Comparison of ENCODE assay signal across 13 cellular contexts in genomic region chr16:27226476-27226875, GRCh38. TPM values are rescaled to one million over a fixed set of nuclear protein-coding genes. Genes with fewer than 3 reads are reported as not detected.
DNase-seq lines count a peak whose midpoint lies in the region; ATAC-seq, FAIRE-seq and TF ChIP-seq lines count a peak whose summit lies in the region.
"Had no signal": no experiment of that assay in that cellular context is flagged by ENCODE, and none has a peak within 500 bp of the region (broad histone marks: within the 10 kb centered on the region; RNA-seq: fewer than 3 reads in every experiment).

No MANE protein-coding gene starts in this region.

- H4K20me1 ChIP-seq in BLaER1 (no peaks in the 10 kb centered on the region), DND-41 (ENCODE audit: insufficient read depth, low read length) (peaks cover 3% of the 10 kb centered on the region)

- FAIRE-seq in urothelium cell line (lab: Jason Lieb, UNC) = no peak

- H3K36me3 ChIP-seq in BLaER1 (peaks cover 20% of the 10 kb centered on the region), DND-41 (ENCODE audit: insufficient read depth, low read length) (peaks cover 89% of the 10 kb centered on the region), RWPE2 (ENCODE audit: low read depth) (peaks cover 11% of the 10 kb centered on the region; the same call in 1 of the 2 replicates)

- H3K4me1 ChIP-seq in BLaER1 (peaks cover 98% of the 10 kb centered on the region), DND-41 (ENCODE audit: insufficient read depth, low read length) (no peaks in the 10 kb centered on the region), RWPE2 (ENCODE audit: insufficient read depth, poor library complexity, severe bottlenecking) (peaks cover 7% of the 10 kb centered on the region)

- no peaks in the 10 kb centered on the region for H3K9me3 Mint-ChIP-seq in immature natural killer cell

- H3K79me2 ChIP-seq in DND-41 (ENCODE audit: insufficient read depth, low read length) = peaks cover 8% of the 10 kb centered on the region

- no peak overlapping the region for H2AFZ ChIP-seq in DND-41 (ENCODE audit: low read depth, low read length)

- H3K4me2 ChIP-seq in BLaER1 (peak overlapping the region; percentile 89), DND-41 (ENCODE audit: insufficient read depth, low read length) (no peak overlapping the region)

- H3K4me3 ChIP-seq in BLaER1 = no peak overlapping the region
- H3K4me3 ChIP-seq in DND-41 (ENCODE audit: low read depth in 1 of 2, low read length in 2 of 2) = no peak overlapping the region
- H3K4me3 ChIP-seq in RWPE2 (ENCODE audit: severe bottlenecking) = no peak overlapping the region

- peak overlapping the region; percentile 67 to 94 (median 82) for H3K27ac Mint-ChIP-seq in immature natural killer cell

- no peak for ATAC-seq in DND-41 (ENCODE audit: insufficient read depth, low read depth)
- ATAC-seq in RWPE2 (ENCODE audit: low read depth) = peak; percentile 49

- no peak for DNase-seq in DND-41
- peak; percentile 73 for DNase-seq in RWPE2 (ENCODE audit: low spot score)
- no peak for DNase-seq in immature natural killer cell
- DNase-seq in hepatic stellate cell (ENCODE audit: low spot score) = no peak
- no peak for DNase-seq in occipital lobe (lab: John Stamatoyannopoulos, UW)
- DNase-seq in NCI-H524 treated with DMSO at 0.1 percent for 48 hours (lab: John Stamatoyannopoulos, UW) = no peak
- no peak for DNase-seq in urothelium cell line (ENCODE audit: low spot score)
- DNase-seq: activated T-cell treated with anti-CD3 and anti-CD28 coated beads for 4 hours, brain microvascular endothelial cell, HCEC 1CT, KBM-7 had no signal

- H3K27ac ChIP-seq in BLaER1 = peak overlapping the region; percentile 86
- peak overlapping the region; percentile 36; the same call in 1 of the 2 replicates for H3K27ac ChIP-seq in DND-41 (ENCODE audit: low read length)
- no peak overlapping the region for H3K27ac ChIP-seq in RWPE2 (ENCODE audit: poor library complexity, severe bottlenecking)
- H3K27ac ChIP-seq: brain microvascular endothelial cell, C4-2B had no signal

- H3K4me3 Mint-ChIP-seq in immature natural killer cell = peak overlapping the region; percentile 34 to 71 (median 49)

- peaks cover 32 to 35% of the 10 kb centered on the region in 2 donors for H3K4me1 Mint-ChIP-seq in immature natural killer cell

- H3K9me3 ChIP-seq in BLaER1 (no peaks in the 10 kb centered on the region), DND-41 (ENCODE audit: insufficient read depth, low read length, severe bottlenecking) (no peaks in the 10 kb centered on the region), RWPE2 (ENCODE audit: severe bottlenecking) (no peaks in the 10 kb centered on the region)

- H3K27me3 ChIP-seq in BLaER1 (no peaks in the 10 kb centered on the region), DND-41 (ENCODE audit: insufficient read depth, low read length, poor library complexity) (no peaks in the 10 kb centered on the region), RWPE2 (ENCODE audit: insufficient read depth, poor library complexity, severe bottlenecking) (no peaks in the 10 kb centered on the region)
- H3K27me3 ChIP-seq: brain microvascular endothelial cell had no signal

- H3K36me3 Mint-ChIP-seq in immature natural killer cell = peaks cover 0 to 7% (median 7%) of the 10 kb centered on the region in 3 donors

- H3K9ac ChIP-seq in BLaER1 (peak overlapping the region; percentile 54), DND-41 (ENCODE audit: low read depth, low read length) (no peak overlapping the region)

- H3K27me3 Mint-ChIP-seq in immature natural killer cell (ENCODE audit: low read depth in 3 of 3) = peaks cover 0 to 7% (median 2%) of the 10 kb centered on the region in 3 donors

- TF ChIP-seq CTCF in DND-41 (IDR thresholded peaks at IDR 0.05; ENCODE audit: borderline replicate concordance, extremely low read depth, low read length, poor library complexity, severe bottlenecking) (no peak), RWPE2 (IDR thresholded peaks at IDR 0.05; ENCODE audit: poor library complexity, severe bottlenecking) (no peak)

RNA-seq across cellular contexts. Expression of gene KDM8, which starts 23.1 kb away (rescaled TPM):
- 1 to 10 TPM; 4.3 to 6.2 (median 5.1) TPM for polyA plus RNA-seq in immature natural killer cell
- total RNA-seq in occipital lobe = 1.9 TPM

RNA-seq across cellular contexts. Expression of gene NSMCE1, which starts 42.1 kb away (rescaled TPM):
- polyA plus RNA-seq in immature natural killer cell = 100 to 1,000 TPM; 133 to 162 (median 148) TPM
- total RNA-seq in occipital lobe = 26.4 TPM
